ENCODE assay signal across 8 cellular contexts in the genomic region with DNA sequence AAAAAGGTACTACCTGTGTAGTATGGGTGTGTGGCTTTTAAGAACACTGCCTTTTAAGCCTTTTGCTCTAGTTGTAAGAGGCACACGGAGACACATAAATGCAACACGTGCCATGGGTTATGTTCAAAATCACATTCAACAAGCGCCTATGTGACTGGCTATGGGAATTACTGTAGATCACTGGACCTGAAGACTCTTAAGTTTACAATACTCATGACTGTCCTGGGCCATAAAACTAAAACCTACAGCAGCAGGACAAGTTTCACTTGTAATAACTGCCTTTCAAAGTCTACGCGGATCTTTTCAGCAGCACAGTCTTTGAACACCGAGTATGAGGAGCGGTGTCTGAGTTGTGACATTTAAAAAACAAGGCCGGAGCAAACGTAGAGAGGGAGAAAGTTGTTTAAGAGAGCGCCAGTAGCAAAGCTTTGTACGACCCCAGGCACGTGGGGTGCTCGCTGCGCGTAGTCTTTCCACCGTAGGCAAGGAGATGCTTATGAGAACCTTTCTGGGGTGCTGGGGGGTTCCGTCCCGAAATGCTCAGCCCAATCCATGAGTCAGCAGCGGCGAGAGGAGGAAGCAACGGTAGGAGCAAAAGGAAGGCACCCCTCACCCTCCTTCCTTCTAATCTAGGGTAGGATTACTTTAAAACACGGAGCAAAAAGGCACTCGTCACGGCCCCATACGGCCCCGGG. TPM values are rescaled to one million over a fixed set of nuclear protein-coding genes. Genes with fewer than 3 reads are reported as not detected.
DNase-seq lines count a peak whose midpoint lies in the region; ATAC-seq, FAIRE-seq and TF ChIP-seq lines count a peak whose summit lies in the region.

No MANE protein-coding gene starts in this region.

- H3K4me2 ChIP-seq in PC-3 (ENCODE audit: low read length) = peak overlapping the region; percentile 88

- H3K27me3 ChIP-seq in PC-3 (ENCODE audit: low read length) (no peaks in the 10 kb centered on the region), iPS DF 6.9 (ENCODE audit: control insufficient read depth, insufficient read depth, low read length) (no peaks in the 10 kb centered on the region), small intestine (ENCODE audit: control insufficient read depth in 2 of 2, insufficient read depth in 2 of 2, low read length in 2 of 2) (no peaks in the 10 kb centered on the region)

- H3K4me3 ChIP-seq in PC-3 (ENCODE audit: low read length) (peak overlapping the region; percentile 88), iPS DF 6.9 (ENCODE audit: low read length) (peak overlapping the region; percentile 94), small intestine (ENCODE audit: low read depth in 1 of 2, low read length in 2 of 2) (peak overlapping the region; percentile 79 to 100)

- TF ChIP-seq CTCF in PC-3 (conservative IDR thresholded peaks at IDR 0.05; ENCODE audit: low read depth, low read length) = no peak

- POLR2A ChIA-PET in PC-3 (lab: Charles Lee; ENCODE audit: unreplicated experiment) = no interaction called here
- POLR2A ChIA-PET in activated naive CD8-positive, alpha-beta T cell treated with anti-CD3 and anti-CD28 coated beads, Interleukin-2, amount 10 ng/mL, durations not matched to agents 7 days and 5 days (lab: Charles Lee) = interaction anchor here (0.8 to 1.3 kb wide), 2 partner anchors 19 to 1670 kb away, joined by 3 read pairs; a partner anchor contains a TSS

- no peaks in the 10 kb centered on the region for H3K9me2 ChIP-seq in PC-3 (replicated peaks; ENCODE audit: low read length)

- peaks cover 24% of the 10 kb centered on the region for H3K36me3 Mint-ChIP-seq in activated naive CD8-positive, alpha-beta T cell treated with anti-CD3 and anti-CD28 coated beads, Interleukin-2, amount 10 ng/mL, durations not matched to agents 7 days and 5 days

- peak; percentile 31 for DNase-seq in NK-92 treated with Interleukin-12 subunit alpha and Interleukin-12 subunit beta, amount 100 ng/mL, for 24 hours (lab: John Stamatoyannopoulos, UW)
- DNase-seq in NK-92 (lab: John Stamatoyannopoulos, UW; ENCODE audit: unreplicated experiment) (no peak), PC-3 (peak; percentile 22), iPS DF 6.9 (ENCODE audit: low read depth, low spot score) (no peak), small intestine (peak; percentile 65), NCI-H524 (lab: John Stamatoyannopoulos, UW) (no peak)
- no peak for DNase-seq in activated naive CD8-positive, alpha-beta T cell treated with anti-CD3 and anti-CD28 coated beads, Interleukin-2, amount 10 ng/mL, durations not matched to agents 7 days and 5 days

- H3K4me3 Mint-ChIP-seq in activated naive CD8-positive, alpha-beta T cell treated with anti-CD3 and anti-CD28 coated beads, Interleukin-2, amount 10 ng/mL, durations not matched to agents 7 days and 5 days = peak overlapping the region; percentile 99

- peaks cover 21% of the 10 kb centered on the region; the same call in 1 of the 2 replicates for H3K36me3 ChIP-seq in PC-3 (ENCODE audit: low read depth, low read length)
- H3K36me3 ChIP-seq in iPS DF 6.9 (ENCODE audit: control insufficient read depth, insufficient read depth, low read length) = peaks cover 3% of the 10 kb centered on the region; the same call in 1 of the 2 replicates
- H3K36me3 ChIP-seq in small intestine (ENCODE audit: control insufficient read depth in 2 of 2, insufficient read depth in 2 of 2, low read length in 2 of 2) = no peaks in the 10 kb centered on the region

- H3K9me3 Mint-ChIP-seq in activated naive CD8-positive, alpha-beta T cell treated with anti-CD3 and anti-CD28 coated beads, Interleukin-2, amount 10 ng/mL, durations not matched to agents 7 days and 5 days = no peaks in the 10 kb centered on the region

- peaks cover 18% of the 10 kb centered on the region for H4K20me1 ChIP-seq in PC-3 (ENCODE audit: low read length)

- H2AFZ ChIP-seq in PC-3 (ENCODE audit: low read length) = peak overlapping the region; percentile 93

- H3K79me2 ChIP-seq in PC-3 (ENCODE audit: low read length) = peaks cover 85% of the 10 kb centered on the region

- no peaks in the 10 kb centered on the region for H3K27me3 Mint-ChIP-seq in activated naive CD8-positive, alpha-beta T cell treated with anti-CD3 and anti-CD28 coated beads, Interleukin-2, amount 10 ng/mL, durations not matched to agents 7 days and 5 days

- peak overlapping the region; percentile 99 for H3K27ac Mint-ChIP-seq in activated naive CD8-positive, alpha-beta T cell treated with anti-CD3 and anti-CD28 coated beads, Interleukin-2, amount 10 ng/mL, durations not matched to agents 7 days and 5 days

- FAIRE-seq in small intestine (lab: Jason Lieb, UNC) = no peak

- peak overlapping the region; percentile 97 for H3K9ac ChIP-seq in PC-3 (ENCODE audit: low read length)

- ATAC-seq in HG02759 (IDR thresholded peaks at IDR 0.05; ENCODE audit: unreplicated experiment) = peak; percentile 6
- peak; percentile 25 for ATAC-seq in PC-3
- peak; percentile 9 for ATAC-seq in activated naive CD8-positive, alpha-beta T cell treated with anti-CD3 and anti-CD28 coated beads, Interleukin-2, amount 10 ng/mL, durations not matched to agents 7 days and 5 days (ENCODE audit: low read depth)

- intact Hi-C loops in PC-3 (cut with micrococcal nuclease) = loop anchor here (1.0 to 10.0 kb wide), 2 partner anchors 62 to 199 kb away; a partner anchor contains a TSS

- peaks cover 12% of the 10 kb centered on the region for H3K4me1 ChIP-seq in PC-3 (ENCODE audit: insufficient read depth, low read length)
- no peaks in the 10 kb centered on the region for H3K4me1 ChIP-seq in iPS DF 6.9 (ENCODE audit: control insufficient read depth, insufficient read depth, low read length)
- peaks cover 2 to 5% of the 10 kb centered on the region in 2 donors for H3K4me1 ChIP-seq in small intestine (ENCODE audit: control insufficient read depth in 2 of 2, insufficient read depth in 1 of 2, low read depth in 1 of 2, low read length in 1 of 2)

- peaks cover 46% of the 10 kb centered on the region for H3K4me1 Mint-ChIP-seq in activated naive CD8-positive, alpha-beta T cell treated with anti-CD3 and anti-CD28 coated beads, Interleukin-2, amount 10 ng/mL, durations not matched to agents 7 days and 5 days

- no peaks in the 10 kb centered on the region for H3F3A ChIP-seq in PC-3 (ENCODE audit: low read length, unreplicated experiment)

- peak overlapping the region; percentile 71 for H3K27ac ChIP-seq in PC-3 (ENCODE audit: low read length)
- no peak overlapping the region for H3K27ac ChIP-seq in iPS DF 6.9 (ENCODE audit: low read length)
- H3K27ac ChIP-seq in small intestine (ENCODE audit: low read depth in 1 of 2, low read length in 1 of 2) = peak overlapping the region; percentile 91

- no CpG with 5 or more reads among the region's 26 CpGs for WGBS in iPS DF 6.9 (ENCODE audit: insufficient coverage, insufficient read length)
- whole genome bisulfite sequencing in small intestine, 3 donors = 0 to 1% (median 0%) methylated on average over 26 of the region's 26 CpGs

- CTCF ChIA-PET in PC-3 (lab: Charles Lee) = no interaction called here

- H3K9me3 ChIP-seq in PC-3 (ENCODE audit: low read length) (no peaks in the 10 kb centered on the region), iPS DF 6.9 (ENCODE audit: control insufficient read depth, insufficient read depth, low read length) (no peaks in the 10 kb centered on the region), small intestine (ENCODE audit: control insufficient read depth, low read depth) (no peaks in the 10 kb centered on the region)

- BruUV-seq in PC-3 (replicated peaks; lab: Mats Ljungman, UMichigan) = TSS peak; percentile 42

RNA-seq across cellular contexts. Expression of a gene that starts 0.7 kb away (rescaled TPM):
- total RNA-seq in PC-3 (2014; rRNA removed) = 21.7 and 30.6 TPM in 2 replicates
- 10 to 100 TPM; 26.4 to 27.7 TPM for total RNA-seq in activated naive CD8-positive, alpha-beta T cell treated with anti-CD3 and anti-CD28 coated beads, Interleukin-2, amount 10 ng/mL, durations not matched to agents 7 days and 5 days
- 10 to 100 TPM; 22.2 to 32.9 (median 29.5) TPM for polyA plus RNA-seq in small intestine

RNA-seq across cellular contexts. Expression of a gene that starts 3.5 kb away (rescaled TPM):
- total RNA-seq in PC-3 (2014; rRNA removed) = 190 and 237 TPM in 2 replicates
- 100 to 1,000 TPM in 1 of 2 experiments, 10 to 100 TPM in 1; 99.7 to 102 TPM for total RNA-seq in activated naive CD8-positive, alpha-beta T cell treated with anti-CD3 and anti-CD28 coated beads, Interleukin-2, amount 10 ng/mL, durations not matched to agents 7 days and 5 days
- 100 to 1,000 TPM in 2 of 3 donors, 10 to 100 TPM in 1; 80.0 to 112 (median 108) TPM for polyA plus RNA-seq in small intestine

RNA-seq across cellular contexts. Expression of a gene that starts 46.7 kb away (rescaled TPM):
- total RNA-seq in PC-3 (2014; rRNA removed) = 49.6 and 64.4 TPM in 2 replicates
- total RNA-seq in activated naive CD8-positive, alpha-beta T cell treated with anti-CD3 and anti-CD28 coated beads, Interleukin-2, amount 10 ng/mL, durations not matched to agents 7 days and 5 days = 10 to 100 TPM; 57.0 to 62.2 TPM
- polyA plus RNA-seq in small intestine = 10 to 100 TPM; 53.8 to 66.6 (median 55.2) TPM

Comparison
In these comparisons a context has a peak if more than half of its experiments do, and no peak if none do; other contexts are left out.
1. DNase-seq: peak in NK-92 treated with Interleukin-12 subunit alpha and Interleukin-12 subunit beta, amount 100 ng/mL, for 24 hours (single experiment), PC-3 (single experiment) and small intestine (single experiment); none in NK-92 (single experiment), activated naive CD8-positive, alpha-beta T cell treated with anti-CD3 and anti-CD28 coated beads, Interleukin-2, amount 10 ng/mL, durations not matched to agents 7 days and 5 days (single experiment), iPS DF 6.9 (single experiment) and NCI-H524 (0 of 2).
2. Peak in every context shown above with its lines, with median percentiles within 50 percentile points of each other: ATAC-seq and H3K4me3 ChIP-seq.